ENCODE assay signal across 18 cellular contexts in genomic region chr17:82799591-82799990, GRCh38. TPM values are rescaled to one million over a fixed set of nuclear protein-coding genes. Genes with fewer than 3 reads are reported as not detected.
A peak's percentile ranks its signal among the peaks of the same experiment; 100 is the strongest.
DNase-seq lines count a peak whose midpoint lies in the region; ATAC-seq and TF ChIP-seq lines count a peak whose summit lies in the region.
"Had no signal": no experiment of that assay in that cellular context is flagged by ENCODE, and none has a peak within 500 bp of the region (broad histone marks: within the 10 kb centered on the region; RNA-seq: fewer than 3 reads in every experiment).

No MANE protein-coding gene starts in this region.

- H3K36me3 ChIP-seq in heart right ventricle (peaks cover 0 to 48% (median 0%) of the 10 kb centered on the region in 9 donors), mucosa of descending colon (ENCODE audit: low read depth) (no peaks in the 10 kb centered on the region), transverse colon (no peaks in the 10 kb centered on the region)

- CTCF ChIA-PET in Calu3 (lab: Charles Lee), result no interaction called here

- DNase-seq in Right ventricle myocardium inferior (ENCODE audit: missing footprints) (peak; percentile 62), heart right ventricle (no peak), mucosa of descending colon (peak in 2 of 3 donors; percentile 64 to 72), transverse colon (peak; percentile 74), Calu3 (no peak)
- no peak for DNase-seq in effector memory CD8-positive, alpha-beta T cell
- DNase-seq: BE2C; CD4-positive, alpha-beta memory T cell; DND-41; GDM1; HCEC 1CT had no signal

- peaks cover 16% of the 10 kb centered on the region for H3K36me3 Mint-ChIP-seq in effector memory CD8-positive, alpha-beta T cell (ENCODE audit: insufficient read depth)
- peaks cover 18% of the 10 kb centered on the region for H3K36me3 Mint-ChIP-seq in Calu3 (ENCODE audit: insufficient read depth, unreplicated experiment)
- peaks cover 55% of the 10 kb centered on the region for H3K36me3 Mint-ChIP-seq in stimulated activated memory B cell treated with anti-CD40 and anti-IgM and Interleukin-4, amounts not matched to agents 10 μg/mL and 1 μg/mL and 100 μg/mL, for 72 hours

- TF ChIP-seq CTCF in heart right ventricle (IDR thresholded peaks at IDR 0.05), result no peak
- TF ChIP-seq CTCF in mucosa of descending colon (IDR thresholded peaks at IDR 0.05), result no peak
- TF ChIP-seq CTCF in transverse colon (IDR thresholded peaks at IDR 0.05), result no peak
- no peak for TF ChIP-seq CTCF in Calu3 (IDR thresholded peaks at IDR 0.05; ENCODE audit: unreplicated experiment)

- H3K4me1 ChIP-seq in heart right ventricle (peaks cover 5 to 37% (median 18%) of the 10 kb centered on the region in 9 donors), mucosa of descending colon (ENCODE audit: low read depth) (peaks cover 7% of the 10 kb centered on the region), transverse colon (peaks cover 3 to 13% (median 7%) of the 10 kb centered on the region in 4 donors)
- H3K4me1 ChIP-seq: A549, BE2C had no signal

- no peaks in the 10 kb centered on the region for H3K27me3 Mint-ChIP-seq in effector memory CD8-positive, alpha-beta T cell
- H3K27me3 Mint-ChIP-seq in Calu3 (ENCODE audit: unreplicated experiment), result no peaks in the 10 kb centered on the region
- no peaks in the 10 kb centered on the region for H3K27me3 Mint-ChIP-seq in stimulated activated memory B cell treated with anti-CD40 and anti-IgM and Interleukin-4, amounts not matched to agents 10 μg/mL and 1 μg/mL and 100 μg/mL, for 72 hours
- H3K27me3 Mint-ChIP-seq: CD4-positive, alpha-beta memory T cell had no signal

- ATAC-seq in Right ventricle myocardium inferior (no peak), heart right ventricle (no peak), mucosa of descending colon (peak; percentile 84), HG02798 (IDR thresholded peaks at IDR 0.05; ENCODE audit: poor library complexity, unreplicated experiment) (no peak)
- ATAC-seq in effector memory CD8-positive, alpha-beta T cell (replicated peaks), result peak; percentile 48
- ATAC-seq in stimulated activated memory B cell treated with anti-CD40 and anti-IgM and Interleukin-4, amounts not matched to agents 10 μg/mL and 1 μg/mL and 100 μg/mL, for 72 hours, result no peak
- ATAC-seq: A549, HepG2 had no signal

- H3K4me3 ChIP-seq in heart right ventricle (no peak overlapping the region), mucosa of descending colon (no peak overlapping the region), transverse colon (no peak overlapping the region)
- H3K4me3 ChIP-seq: A549 had no signal

- in situ Hi-C loops in transverse colon (cut with MboI; ENCODE audit: low pct_ligation_motif_present in 1 of 4, low pct_unique_long_range_greater_than_20kb in 1 of 4, low sequenced_read_pairs in 3 of 4), result no loop called here

- no peaks in the 10 kb centered on the region for H3K9me3 Mint-ChIP-seq in effector memory CD8-positive, alpha-beta T cell
- H3K9me3 Mint-ChIP-seq in Calu3 (ENCODE audit: low read depth, unreplicated experiment), result peaks cover 7% of the 10 kb centered on the region
- H3K9me3 Mint-ChIP-seq in stimulated activated memory B cell treated with anti-CD40 and anti-IgM and Interleukin-4, amounts not matched to agents 10 μg/mL and 1 μg/mL and 100 μg/mL, for 72 hours, result peaks cover 6% of the 10 kb centered on the region

- BruUV-seq in Calu3 (replicated peaks; lab: Mats Ljungman, UMichigan), result no TSS peak

- 94 to 95% methylated on average over 16 of the region's 16 CpGs for WGBS in heart right ventricle, 2 donors
- 49 to 60% methylated on average over 1 to 16 of the region's 16 CpGs for WGBS in transverse colon (ENCODE audit: low coverage in 1 of 2), 2 donors

- TF ChIP-seq POLR2A in transverse colon (IDR thresholded peaks at IDR 0.05), result no peak

- no peak overlapping the region for H3K4me3 Mint-ChIP-seq in effector memory CD8-positive, alpha-beta T cell
- no peak overlapping the region for H3K4me3 Mint-ChIP-seq in Calu3 (ENCODE audit: low read depth, unreplicated experiment)
- H3K4me3 Mint-ChIP-seq in stimulated activated memory B cell treated with anti-CD40 and anti-IgM and Interleukin-4, amounts not matched to agents 10 μg/mL and 1 μg/mL and 100 μg/mL, for 72 hours, result no peak overlapping the region
- H3K4me3 Mint-ChIP-seq: CD4-positive, alpha-beta memory T cell had no signal

- H3K27me3 ChIP-seq in heart right ventricle (no peaks in the 10 kb centered on the region), transverse colon (no peaks in the 10 kb centered on the region)
- H3K27me3 ChIP-seq: BE2C had no signal

- H3K9me3 ChIP-seq in heart right ventricle (no peaks in the 10 kb centered on the region), mucosa of descending colon (no peaks in the 10 kb centered on the region), transverse colon (no peaks in the 10 kb centered on the region)
- H3K9me3 ChIP-seq: A549, BE2C had no signal

- no peak overlapping the region for H3K27ac ChIP-seq in heart right ventricle
- H3K27ac ChIP-seq in transverse colon, result peak overlapping the region in 1 of 4 donors; percentile 4
- H3K27ac ChIP-seq: A549, C4-2B had no signal

- H3K27ac Mint-ChIP-seq in effector memory CD8-positive, alpha-beta T cell, result peak overlapping the region in 1 of 2 donors; percentile 76
- H3K27ac Mint-ChIP-seq in Calu3 (ENCODE audit: unreplicated experiment), result no peak overlapping the region
- no peak overlapping the region for H3K27ac Mint-ChIP-seq in stimulated activated memory B cell treated with anti-CD40 and anti-IgM and Interleukin-4, amounts not matched to agents 10 μg/mL and 1 μg/mL and 100 μg/mL, for 72 hours

- no peak for TF ChIP-seq EP300 in transverse colon (IDR thresholded peaks at IDR 0.05; ENCODE audit: low read depth)

- peaks cover 9 to 14% of the 10 kb centered on the region in 2 donors for H3K4me1 Mint-ChIP-seq in effector memory CD8-positive, alpha-beta T cell (ENCODE audit: low read depth in 2 of 2)
- no peaks in the 10 kb centered on the region for H3K4me1 Mint-ChIP-seq in Calu3 (ENCODE audit: low read depth, unreplicated experiment)
- peaks cover 6% of the 10 kb centered on the region for H3K4me1 Mint-ChIP-seq in stimulated activated memory B cell treated with anti-CD40 and anti-IgM and Interleukin-4, amounts not matched to agents 10 μg/mL and 1 μg/mL and 100 μg/mL, for 72 hours

- intact Hi-C loops in Right ventricle myocardium inferior (cut with DNase I) (loop anchor here (5.0 kb wide), 1 partner anchor 33 kb away; no protein-coding TSS in a partner anchor), heart right ventricle (cut with DNase I) (loop anchor here in 1 of 10 donors (5.0 kb wide), 1 partner anchor 33 kb away; no protein-coding TSS in a partner anchor), mucosa of descending colon (cut with DNase I, micrococcal nuclease) (no loop called here), transverse colon (cut with DNase I; ENCODE audit: low total_unique reads) (no loop called here), Calu3 (cut with micrococcal nuclease; ENCODE audit: unreplicated experiment) (no loop called here)

RNA-seq across cellular contexts. Expression of gene ZNF750, which starts 40.2 kb away (rescaled TPM):
- total RNA-seq in Right ventricle myocardium inferior (not detected), heart right ventricle (under 1 TPM in 3 of 10 donors, not detected in 7; 0.11 to 0.20 (median 0.15) TPM), mucosa of descending colon (not detected), transverse colon (not detected), Calu3 (2022) (not detected in 2 replicates)
- polyA plus RNA-seq in heart right ventricle, result under 1 TPM; 0.14 to 0.15 TPM
- total RNA-seq: CD4-positive, alpha-beta memory T cell; H4; HepG2 had no signal
- polyA plus RNA-seq: A549; AG04450; CD4-positive, alpha-beta memory T cell; HepG2 had no signal

RNA-seq across cellular contexts. Expression of gene TBCD, which starts 47.7 kb away (rescaled TPM):
- total RNA-seq in Right ventricle myocardium inferior (43.4 TPM), heart right ventricle (10 to 100 TPM; 41.3 to 79.0 (median 49.6) TPM), mucosa of descending colon (10 to 100 TPM; 41.3 to 76.0 (median 55.4) TPM), transverse colon (100 to 1,000 TPM in 1 of 4 donors, 10 to 100 TPM in 3; 38.6 to 104 (median 39.8) TPM), Calu3 (2022) (76.6 and 90.7 TPM in 2 replicates)
- 100 to 1,000 TPM in 1 of 2 donors, 10 to 100 TPM in 1; 89.8 to 107 TPM for polyA plus RNA-seq in heart right ventricle

Comparison
In these comparisons a context has a peak if more than half of its experiments do, and no peak if none do; other contexts are left out.
1. DNase-seq: peak in Right ventricle myocardium inferior (single experiment), mucosa of descending colon (2 of 3) and transverse colon (single experiment); none in heart right ventricle (0 of 2), effector memory CD8-positive, alpha-beta T cell (0 of 3) and Calu3 (single experiment).
2. ATAC-seq: peak in effector memory CD8-positive, alpha-beta T cell (single experiment) and mucosa of descending colon (single experiment); none in Right ventricle myocardium inferior (single experiment), heart right ventricle (0 of 8), stimulated activated memory B cell treated with anti-CD40 and anti-IgM and Interleukin-4, amounts not matched to agents 10 μg/mL and 1 μg/mL and 100 μg/mL, for 72 hours (single experiment) and HG02798 (single experiment).